ENCODE assay signal across 8 cellular contexts in genomic region chr13:48532473-48533206, GRCh38. TPM values are rescaled to one million over a fixed set of nuclear protein-coding genes. Genes with fewer than 3 reads are reported as not detected.
DNase-seq lines count a peak whose midpoint lies in the region; ATAC-seq and TF ChIP-seq lines count a peak whose summit lies in the region.

Gene RCBTB2, minus strand, starts transcription at chr13:48533080. Its CDS starts 11,141 bp downstream, at chr13:48521939.

- CTCF ChIA-PET in PC-9 (lab: Charles Lee), result interaction anchor here (0.5 to 1.2 kb wide), 6 partner anchors 47 to 493 kb away, joined by 3 to 9 read pairs (median 4); partner anchors contain the start of gene MED4

- peak within 1 kb of the TSS; percentile 88 for H3K4me2 ChIP-seq in PC-9

- H3K4me1 ChIP-seq in PC-9 (replicated peaks; ENCODE audit: insufficient read depth), result 0 out of 2 replicates have a peak, but pooled peaks cover 8% of the 10 kb centered on the region
- peaks cover 4 to 23% (median 19%) of the 10 kb centered on the region in 4 donors for H3K4me1 ChIP-seq in esophagus muscularis mucosa
- H3K4me1 ChIP-seq in muscle layer of duodenum (ENCODE audit: control insufficient read depth in 1 of 2, insufficient read depth in 2 of 2, low read length in 2 of 2), result peaks cover 5 to 6% of the 10 kb centered on the region in 2 donors

- peaks cover 6% of the 10 kb centered on the region for H3F3A ChIP-seq in PC-9 (ENCODE audit: insufficient read depth, low read depth)

- in situ Hi-C loops in KBM-7 (cut with MboI; ENCODE audit: low pct_unique_long_range_greater_than_20kb, low sequenced_read_pairs), result no loop called here

- intact Hi-C loops in PC-9 (cut with micrococcal nuclease; ENCODE audit: unreplicated experiment), result loop anchor here (5.0 kb wide), 1 partner anchor 120 kb away; the partner anchor contains the start of gene LPAR6
- intact Hi-C loops in esophagus muscularis mucosa (cut with DNase I), result no loop called here

- no peaks in the 10 kb centered on the region; the same call in 1 of the 2 replicates for H3K9me2 ChIP-seq in PC-9 (ENCODE audit: insufficient read depth)

- peak; percentile 77 for TF ChIP-seq POLR2A in esophagus muscularis mucosa (IDR thresholded peaks at IDR 0.05; ENCODE audit: low read depth)

- no peak for TF ChIP-seq EP300 in esophagus muscularis mucosa (IDR thresholded peaks at IDR 0.05)

- H3K4me3 ChIP-seq in PC-9 (peak within 1 kb of the TSS; percentile 94), esophagus muscularis mucosa (peak within 1 kb of the TSS; percentile 76 to 93 (median 80)), muscle layer of duodenum (ENCODE audit: low read depth in 1 of 2, low read length in 2 of 2) (peak within 1 kb of the TSS; percentile 83 to 98)

- BruUV-seq in PC-9 (replicated peaks; lab: Mats Ljungman, UMichigan), result no TSS peak

- ATAC-seq in GM21717 (IDR thresholded peaks at IDR 0.05; ENCODE audit: unreplicated experiment), result peak; percentile 73

- POLR2A ChIA-PET in PC-9 (lab: Charles Lee; ENCODE audit: unreplicated experiment), result interaction anchor here (0.5 to 0.7 kb wide), 6 partner anchors 119 to 560 kb away, joined by 3 to 12 read pairs (median 6); no protein-coding TSS in a partner anchor

- H3K9me3 ChIP-seq in PC-9 (ENCODE audit: insufficient read depth, low read depth) (no peaks in the 10 kb centered on the region), esophagus muscularis mucosa (no peaks in the 10 kb centered on the region), muscle layer of duodenum (ENCODE audit: control insufficient read depth in 1 of 2, low read length in 2 of 2) (no peaks in the 10 kb centered on the region)

- WGBS in esophagus muscularis mucosa, result 0% methylated on average over 3 of the region's 69 CpGs

- peak within 1 kb of the TSS; percentile 98 for H2AFZ ChIP-seq in PC-9

- H3K36me3 ChIP-seq in PC-9 (ENCODE audit: low read depth) (no peaks in the 10 kb centered on the region), esophagus muscularis mucosa (no peaks in the 10 kb centered on the region), muscle layer of duodenum (ENCODE audit: control insufficient read depth in 1 of 2, insufficient read depth in 2 of 2, low read length in 2 of 2) (no peaks in the 10 kb centered on the region)

- DNase-seq in DMS53 (lab: John Stamatoyannopoulos, UW), result peak; percentile 96
- peak; percentile 97 for DNase-seq in KBM-7
- peak; percentile 79 to 97 for DNase-seq in PC-9
- DNase-seq in activated T-cell treated with anti-CD3 and anti-CD28 coated beads, Interleukin-2, amount 50 U/mL, for 48 hours, result peak; percentile 97 to 99
- DNase-seq in esophagus muscularis mucosa (ENCODE audit: extremely low spot score), result peak; percentile 98
- DNase-seq in stimulated activated CD8-positive, alpha-beta memory T cell treated with anti-CD3 and anti-CD28 coated beads, Interleukin-7, amount 100 ng/mL, for 24 hours (ENCODE audit: low read depth), result peak; percentile 96

- H3K79me2 ChIP-seq in PC-9 (ENCODE audit: low read depth), result no peaks in the 10 kb centered on the region

- H3K27ac ChIP-seq in PC-9 (no peak within 1 kb of the TSS), esophagus muscularis mucosa (replicated peaks in 1 of 4) (peak within 1 kb of the TSS; percentile 95 to 99 (median 97)), muscle layer of duodenum (ENCODE audit: low read length) (peak within 1 kb of the TSS; percentile 99)

- H3K27me3 ChIP-seq in PC-9 (ENCODE audit: insufficient read depth, low read depth) (no peaks in the 10 kb centered on the region), esophagus muscularis mucosa (no peaks in the 10 kb centered on the region), muscle layer of duodenum (ENCODE audit: low read depth, low read length) (no peaks in the 10 kb centered on the region)

- TF ChIP-seq CTCF in PC-9 (conservative IDR thresholded peaks at IDR 0.05), result no peak
- TF ChIP-seq CTCF in esophagus muscularis mucosa (IDR thresholded peaks at IDR 0.05), result no peak

- no peaks in the 10 kb centered on the region for H4K20me1 ChIP-seq in PC-9 (ENCODE audit: insufficient read depth)

RNA-seq across cellular contexts. Expression of gene RCBTB2, which starts in this region (rescaled TPM):
- total RNA-seq in PC-9 (2021) (1.7 and 2.6 TPM in 2 replicates), esophagus muscularis mucosa (10 to 100 TPM; 10.1 to 14.5 (median 11.0) TPM)
